21 cellular contexts compared by ENCODE assay signal in the genomic region with DNA sequence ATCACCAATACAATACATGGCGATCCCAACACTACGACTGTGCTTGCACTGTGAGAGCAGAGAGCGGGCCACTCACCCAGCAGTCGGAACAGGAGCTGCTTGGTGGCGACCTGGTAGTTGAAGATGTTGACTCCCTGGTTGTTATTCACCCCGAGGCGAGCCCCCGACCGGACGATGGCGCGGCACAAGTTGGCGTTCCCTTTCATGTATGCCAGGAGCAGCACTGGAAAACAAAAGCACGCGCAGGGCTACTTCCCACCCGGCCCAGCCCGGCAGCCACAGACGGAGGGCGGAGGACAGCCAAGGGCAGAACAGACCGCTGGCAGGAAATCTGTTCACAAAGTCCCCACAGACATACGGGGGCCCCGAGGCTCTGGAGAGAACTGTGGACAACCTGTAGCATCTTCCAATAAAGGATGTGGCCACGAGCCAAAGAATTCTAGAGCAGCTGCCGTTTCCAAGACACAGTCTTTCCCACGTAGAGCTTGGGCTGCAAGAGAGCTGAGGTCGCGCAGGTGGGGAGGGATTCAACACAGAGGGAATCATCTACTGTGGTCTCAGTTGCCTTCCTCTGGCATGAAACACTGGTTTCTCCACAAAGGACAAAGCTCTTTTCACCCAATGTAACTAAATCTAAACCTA.
"Had no signal": no experiment of that assay in that cellular context is flagged by ENCODE, and none has a peak within 500 bp of the region (broad histone marks: within the 10 kb centered on the region; RNA-seq: fewer than 3 reads in every experiment).

No MANE protein-coding gene starts in this region.

- H3K27ac Mint-ChIP-seq: activated T-helper 2 cell treated with anti-CD3 and anti-CD28 coated beads, Interferon-gamma antibody, Interleukin-2, Interleukin-4, amounts not matched to agents 10 μg/mL and 5 μg/mL and 100 μg/mL, durations not matched to agents 14 hours and 24 hours and 36 hours; nephron; stimulated activated naive B cell treated with anti-CD40 and anti-IgM and Interleukin-4, amounts not matched to agents 10 μg/mL and 1 μg/mL and 100 μg/mL, for 72 hours; T-helper 1 cell treated with Interleukin-12 subunit alpha and Interleukin-12 subunit beta and Interleukin-4 antibody, amounts not matched to agents 30 μg/mL and 1 μg/mL, for 36 hours; WTC11 had no signal

- H3K9me3 Mint-ChIP-seq: activated T-cell treated with anti-CD3 and anti-CD28 coated beads, Interleukin-2, amount 50 U/mL, for 4 hours; activated T-helper 2 cell treated with anti-CD3 and anti-CD28 coated beads, Interferon-gamma antibody, Interleukin-2, Interleukin-4, amounts not matched to agents 10 μg/mL and 5 μg/mL and 100 μg/mL, durations not matched to agents 14 hours and 24 hours and 36 hours; brain; effector memory CD8-positive, alpha-beta T cell; nephron; stimulated activated naive B cell treated with anti-CD40 and anti-IgM and Interleukin-4, amounts not matched to agents 10 μg/mL and 1 μg/mL and 100 μg/mL, for 72 hours; T-helper 1 cell treated with Interleukin-12 subunit alpha and Interleukin-12 subunit beta and Interleukin-4 antibody, amounts not matched to agents 30 μg/mL and 1 μg/mL, for 36 hours; WTC11 had no signal

- H3K27ac ChIP-seq: left lung, right lobe of liver, transverse colon had no signal

- H3K27me3 Mint-ChIP-seq: brain; effector memory CD8-positive, alpha-beta T cell; stimulated activated naive B cell treated with anti-CD40 and anti-IgM and Interleukin-4, amounts not matched to agents 10 μg/mL and 1 μg/mL and 100 μg/mL, for 72 hours had no signal

- H3K4me1 ChIP-seq: left lung, right lobe of liver, transverse colon had no signal

- H3K4me3 ChIP-seq: left lung, lung, right lobe of liver, transverse colon had no signal

- H3K4me1 Mint-ChIP-seq: brain; stimulated activated naive B cell treated with anti-CD40 and anti-IgM and Interleukin-4, amounts not matched to agents 10 μg/mL and 1 μg/mL and 100 μg/mL, for 72 hours; WTC11 had no signal

- ATAC-seq: activated T-cell treated with anti-CD3 and anti-CD28 coated beads, Interleukin-2, amount 50 U/mL, for 4 hours; effector memory CD8-positive, alpha-beta T cell; esophagus mucosa; left lung; right lobe of liver; stimulated activated naive B cell treated with anti-CD40 and anti-IgM and Interleukin-4, amounts not matched to agents 10 μg/mL and 1 μg/mL and 100 μg/mL, for 72 hours; WTC11 had no signal

- H3K4me3 Mint-ChIP-seq: activated T-cell treated with anti-CD3 and anti-CD28 coated beads, Interleukin-2, amount 50 U/mL, for 4 hours; brain; effector memory CD8-positive, alpha-beta T cell; nephron; stimulated activated naive B cell treated with anti-CD40 and anti-IgM and Interleukin-4, amounts not matched to agents 10 μg/mL and 1 μg/mL and 100 μg/mL, for 72 hours; T-helper 1 cell treated with Interleukin-12 subunit alpha and Interleukin-12 subunit beta and Interleukin-4 antibody, amounts not matched to agents 30 μg/mL and 1 μg/mL, for 36 hours; WTC11 had no signal

- H3K27me3 ChIP-seq: left lung, right lobe of liver, transverse colon had no signal

- DNase-seq: activated CD4-positive, alpha-beta T cell treated with anti-CD3 and anti-CD28 coated beads, Interleukin-2, amount 50 U/mL, for 48 hours; activated CD8-positive, alpha-beta memory T cell treated with anti-CD3 and anti-CD28 coated beads, Interleukin-2, amount 50 U/mL, for 48 hours; activated naive CD4-positive, alpha-beta T cell; activated T-cell treated with anti-CD3 and anti-CD28 coated beads, Interleukin-2, amount 50 U/mL, for 4 hours; effector memory CD8-positive, alpha-beta T cell; foreskin melanocyte; left lung; nucleus accumbens; right lobe of liver; small intestine; stimulated activated CD4-positive, alpha-beta T cell treated with anti-CD3 and anti-CD28 coated beads, Interleukin-15, amount 100 ng/mL, for 24 hours; stimulated activated naive B cell treated with anti-CD40 and anti-IgM and Interleukin-4, amounts not matched to agents 10 μg/mL and 1 μg/mL and 100 μg/mL, for 72 hours; T1000; transverse colon had no signal

- H3K9me3 ChIP-seq: left lung, right lobe of liver, transverse colon had no signal
